Comparison of ENCODE assay signal across 1 cellular context in genomic region chr16:88105574-88106140, GRCh38.
TF ChIP-seq lines count a peak whose summit lies in the region.

No MANE protein-coding gene starts in this region.

TF ChIP-seq in K562, 482 proteins besides CTCF, POLR2A, EP300 and RAD21:
- TF ChIP-seq, protein P1, sequence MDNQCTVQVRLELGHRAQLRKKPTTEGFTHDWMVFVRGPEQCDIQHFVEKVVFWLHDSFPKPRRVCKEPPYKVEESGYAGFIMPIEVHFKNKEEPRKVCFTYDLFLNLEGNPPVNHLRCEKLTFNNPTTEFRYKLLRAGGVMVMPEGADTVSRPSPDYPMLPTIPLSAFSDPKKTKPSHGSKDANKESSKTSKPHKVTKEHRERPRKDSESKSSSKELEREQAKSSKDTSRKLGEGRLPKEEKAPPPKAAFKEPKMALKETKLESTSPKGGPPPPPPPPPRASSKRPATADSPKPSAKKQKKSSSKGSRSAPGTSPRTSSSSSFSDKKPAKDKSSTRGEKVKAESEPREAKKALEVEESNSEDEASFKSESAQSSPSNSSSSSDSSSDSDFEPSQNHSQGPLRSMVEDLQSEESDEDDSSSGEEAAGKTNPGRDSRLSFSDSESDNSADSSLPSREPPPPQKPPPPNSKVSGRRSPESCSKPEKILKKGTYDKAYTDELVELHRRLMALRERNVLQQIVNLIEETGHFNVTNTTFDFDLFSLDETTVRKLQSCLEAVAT (IDR thresholded peaks at IDR 0.05) = peak in 1 of 2 experiments; percentile 78; a peak in 2 of 4 replicates
- TF ChIP-seq ZBTB17 (CRISPR knock-in tag; IDR thresholded peaks at IDR 0.05) = peak; percentile 94
- TF ChIP-seq ZNF23 (CRISPR knock-in tag; IDR thresholded peaks at IDR 0.05) = peak; percentile 80
- peak in 1 of 2 experiments; percentile 50; a peak in 1 of 4 replicates for TF ChIP-seq ZMIZ1 (IDR thresholded peaks at IDR 0.05; ENCODE audit: low read depth in 2 of 2, low read length in 2 of 2)
